Comparison of ENCODE assay signal across 17 cellular contexts in genomic region chr19:6945733-6946132, GRCh38. TPM values are rescaled to one million over a fixed set of nuclear protein-coding genes. Genes with fewer than 3 reads are reported as not detected.
A peak's percentile ranks its signal among the peaks of the same experiment; 100 is the strongest.
DNase-seq lines count a peak whose midpoint lies in the region; ATAC-seq, FAIRE-seq and TF ChIP-seq lines count a peak whose summit lies in the region.
"Had no signal": no experiment of that assay in that cellular context is flagged by ENCODE, and none has a peak within 500 bp of the region (broad histone marks: within the 10 kb centered on the region; RNA-seq: fewer than 3 reads in every experiment).

No MANE protein-coding gene starts in this region.

- 0% methylated on average over 3 of the region's 3 CpGs for WGBS in K562 (ENCODE audit: insufficient coverage, low coverage, missing lambda C conversion rate)

- no peaks in the 10 kb centered on the region for H3K27me3 Mint-ChIP-seq in activated T-cell treated with anti-CD3 and anti-CD28 coated beads, Interleukin-2, amount 50 U/mL, for 72 hours (ENCODE audit: low read depth)
- no peaks in the 10 kb centered on the region for H3K27me3 Mint-ChIP-seq in activated CD8-positive, alpha-beta T cell treated with anti-CD3 and anti-CD28 coated beads for 36 hours

- FAIRE-seq in K562 (lab: Jason Lieb, UNC): no peak
- FAIRE-seq: H54 had no signal

- peak; percentile 79 to 86 for ATAC-seq in activated CD4-positive, CD25-positive, alpha-beta regulatory T cell treated with anti-CD3 and anti-CD28 coated beads, Interleukin-2, amount 50 U/mL, for 24 hours
- ATAC-seq in activated T-cell treated with anti-CD3 and anti-CD28 coated beads, Interleukin-2, amount 50 U/mL, for 72 hours (replicated peaks in 1 of 2): peak; percentile 53 to 70
- ATAC-seq in activated CD8-positive, alpha-beta T cell treated with anti-CD3 and anti-CD28 coated beads for 36 hours: peak; percentile 56
- ATAC-seq in K562 (no peak), GM18870 (IDR thresholded peaks at IDR 0.05; ENCODE audit: unreplicated experiment) (no peak)
- ATAC-seq: HCT116 had no signal

- no peaks in the 10 kb centered on the region for H3K4me1 ChIP-seq in K562 (replicated peaks in 1 of 2; ENCODE audit: control insufficient read depth in 2 of 2, insufficient read depth in 2 of 2, low read length in 2 of 2)

- H3K27ac Mint-ChIP-seq in activated T-cell treated with anti-CD3 and anti-CD28 coated beads, Interleukin-2, amount 50 U/mL, for 72 hours: no peak overlapping the region
- H3K27ac Mint-ChIP-seq in activated CD8-positive, alpha-beta T cell treated with anti-CD3 and anti-CD28 coated beads for 36 hours: no peak overlapping the region
- H3K27ac Mint-ChIP-seq: CD14-positive monocyte had no signal

- no peak overlapping the region for H3K4me3 ChIP-seq in K562
- H3K4me3 ChIP-seq: GM23248 had no signal

- no TSS peak for BruUV-seq in K562 (replicated peaks; lab: Mats Ljungman, UMichigan)

- DNase-seq in activated CD4-positive, CD25-positive, alpha-beta regulatory T cell (lab: John Stamatoyannopoulos, UW): no peak
- no peak for DNase-seq in activated T-cell treated with anti-CD3 and anti-CD28 coated beads, Interleukin-2, amount 50 U/mL, for 72 hours
- DNase-seq in activated T-cell treated with anti-CD3 and anti-CD28 coated beads, Interleukin-2, amount 50 U/mL, for 48 hours: no peak
- DNase-seq in activated CD8-positive, alpha-beta T cell treated with anti-CD3 and anti-CD28 coated beads for 36 hours: no peak
- no peak for DNase-seq in K562 (ENCODE audit: extremely low read depth in 1 of 4, low spot score in 3 of 4)
- no peak for DNase-seq in NCI-H187 treated with DMSO at 0.1 percent for 48 hours (lab: John Stamatoyannopoulos, UW)
- DNase-seq: DMS53, GM23248 had no signal

- no peak for TF ChIP-seq RAD21 in K562 (CRISPR knock-in tag; conservative IDR thresholded peaks at IDR 0.05 in 1 of 2, IDR thresholded peaks at IDR 0.05 in 1 of 2)

- no peaks in the 10 kb centered on the region for H3K9me3 ChIP-seq in K562 (replicated peaks; ENCODE audit: control insufficient read depth, insufficient read depth, low read depth, low read length)

- H3K9me1 ChIP-seq in K562 (ENCODE audit: control insufficient read depth, insufficient read depth, low read length): no peaks in the 10 kb centered on the region

- no peak for TF ChIP-seq EP300 in K562 (IDR thresholded peaks at IDR 0.05; ENCODE audit: low read length)

- no peaks in the 10 kb centered on the region for H3K36me3 ChIP-seq in K562 (ENCODE audit: control insufficient read depth, insufficient read depth, low read length)

- no peak overlapping the region for H3K4me2 ChIP-seq in K562 (ENCODE audit: insufficient read depth, low read length)

- H3K9me3 Mint-ChIP-seq in activated T-cell treated with anti-CD3 and anti-CD28 coated beads, Interleukin-2, amount 50 U/mL, for 72 hours: no peaks in the 10 kb centered on the region
- H3K9me3 Mint-ChIP-seq in activated CD8-positive, alpha-beta T cell treated with anti-CD3 and anti-CD28 coated beads for 36 hours: peaks cover 2% of the 10 kb centered on the region
- H3K9me3 Mint-ChIP-seq: CD14-positive monocyte had no signal

- POLR2A ChIA-PET in activated CD8-positive, alpha-beta T cell treated with anti-CD3 and anti-CD28 coated beads for 36 hours (lab: Charles Lee): no interaction called here
- POLR2A ChIA-PET in K562 (lab: Yijun Ruan, JAX): no interaction called here

- intact Hi-C loops in activated CD8-positive, alpha-beta T cell treated with anti-CD3 and anti-CD28 coated beads for 36 hours (cut with micrococcal nuclease): no loop called here
- intact Hi-C loops in K562 (cut with micrococcal nuclease): no loop called here

- no peak overlapping the region for H2AFZ ChIP-seq in K562 (ENCODE audit: low read depth, low read length)
- H2AFZ ChIP-seq: GM23248 had no signal

- CTCF ChIA-PET in activated CD8-positive, alpha-beta T cell treated with anti-CD3 and anti-CD28 coated beads for 36 hours (lab: Charles Lee): interaction anchor here (0.8 to 1.1 kb wide), 2 partner anchors 18 to 208 kb away, joined by 3 to 6 read pairs; no protein-coding TSS in a partner anchor
- CTCF ChIA-PET in K562 (lab: Yijun Ruan, JAX; ENCODE audit: low intra/inter-chr PET ratio): no interaction called here

- in situ Hi-C loops in K562 (cut with MboI): no loop called here

- no peak overlapping the region for H3K9ac ChIP-seq in K562 (ENCODE audit: insufficient read depth in 1 of 2, low read depth in 2 of 2, low read length in 2 of 2)
- H3K9ac ChIP-seq: GM23248 had no signal

- no peaks in the 10 kb centered on the region for H4K20me1 ChIP-seq in K562 (replicated peaks; ENCODE audit: control insufficient read depth, insufficient read depth, low read length)

- no peaks in the 10 kb centered on the region for H3K79me2 ChIP-seq in K562 (ENCODE audit: control insufficient read depth, insufficient read depth, low read length)

- H3K27me3 ChIP-seq in K562 (ENCODE audit: control insufficient read depth in 2 of 2, insufficient read depth in 2 of 2, low read length in 2 of 2): peaks cover 0 to 7% of the 10 kb centered on the region in 2 experiments; a peak in 1 of 5 replicates

- no peaks in the 10 kb centered on the region for H3K36me3 Mint-ChIP-seq in activated T-cell treated with anti-CD3 and anti-CD28 coated beads, Interleukin-2, amount 50 U/mL, for 72 hours (ENCODE audit: insufficient read depth in 2 of 2)
- H3K36me3 Mint-ChIP-seq in activated CD8-positive, alpha-beta T cell treated with anti-CD3 and anti-CD28 coated beads for 36 hours (ENCODE audit: low read depth): no peaks in the 10 kb centered on the region

- peak overlapping the region in 1 of 2 donors; percentile 29 for H3K4me3 Mint-ChIP-seq in activated T-cell treated with anti-CD3 and anti-CD28 coated beads, Interleukin-2, amount 50 U/mL, for 72 hours
- no peak overlapping the region for H3K4me3 Mint-ChIP-seq in activated CD8-positive, alpha-beta T cell treated with anti-CD3 and anti-CD28 coated beads for 36 hours

- H3K4me1 Mint-ChIP-seq in activated T-cell treated with anti-CD3 and anti-CD28 coated beads, Interleukin-2, amount 50 U/mL, for 72 hours (ENCODE audit: low read depth): peaks cover 23% of the 10 kb centered on the region
- H3K4me1 Mint-ChIP-seq in activated CD8-positive, alpha-beta T cell treated with anti-CD3 and anti-CD28 coated beads for 36 hours (ENCODE audit: low read depth): peaks cover 18% of the 10 kb centered on the region

- TF ChIP-seq POLR2A in K562 (conservative IDR thresholded peaks at IDR 0.05): no peak

- no peak for TF ChIP-seq CTCF in activated CD8-positive, alpha-beta T cell treated with anti-CD3 and anti-CD28 coated beads for 36 hours (IDR thresholded peaks at IDR 0.05)
- TF ChIP-seq CTCF in K562 (IDR thresholded peaks at IDR 0.05 in 2 of 3, conservative IDR thresholded peaks at IDR 0.05 in 1 of 3; ENCODE audit: insufficient read depth in 2 of 3, low read depth in 1 of 3, low read length in 3 of 3): no peak

- no peak overlapping the region for H3K27ac ChIP-seq in K562 (ENCODE audit: extremely low read depth, low read depth, low read length)
- H3K27ac ChIP-seq: 22Rv1, GM23248, HL-60 had no signal

TF ChIP-seq in K562, 482 proteins besides CTCF, POLR2A, EP300 and RAD21:
- TF ChIP-seq ZNF316 (IDR thresholded peaks at IDR 0.05) (peak; percentile 29; the same call in 1 of the 2 replicates), ZNF23 (CRISPR knock-in tag; IDR thresholded peaks at IDR 0.05) (no peak)

RNA-seq across cellular contexts. Expression of gene ADGRE1, which starts 58.4 kb away (rescaled TPM):
- 10 to 100 TPM; 14.3 to 15.8 TPM for total RNA-seq in activated T-cell treated with anti-CD3 and anti-CD28 coated beads, Interleukin-2, amount 50 U/mL, for 72 hours
- total RNA-seq in activated CD8-positive, alpha-beta T cell treated with anti-CD3 and anti-CD28 coated beads for 36 hours: 1 to 10 TPM; 1.2 to 1.6 TPM
- total RNA-seq in K562 (2011; cell fraction: chromatin; rRNA removed; ENCODE audit: low replicate concordance): not detected in 2 replicates
- total RNA-seq in K562 (2011; cell fraction: nucleolus; rRNA removed): not detected in 2 replicates
- total RNA-seq in K562 (2011; cell fraction: nucleoplasm; rRNA removed): not detected in 2 replicates
- total RNA-seq in K562 (2014; rRNA removed) (0.08 and 0.09 TPM in 2 replicates), K562 (2014; rRNA removed; fragmentation: Illumina TruSeq; extraction: Trizol) (0.22 and 0.45 TPM in 2 replicates), K562 (2015; rRNA removed; fragmentation: Illumina TruSeq; extraction: Trizol) (0.25 and 0.26 TPM in 2 replicates), K562 (2021) (0.07 and 0.49 TPM in 2 replicates)
- polyA plus RNA-seq in K562 (2011; rRNA removed) (0.19 and 0.25 TPM in 2 replicates), K562 (2014; fragmentation: Illumina TruSeq; extraction: Trizol) (0.25 and 0.30 TPM in 2 replicates), K562 (2014; fragmentation: Nextera tagmentation; extraction: Ambion mirVana) (under 1 TPM in 1 of 2 experiments, not detected in 1; 0.28 TPM), K562 (2014; rRNA removed) (0.24 and 0.31 TPM in 2 replicates)
- polyA plus RNA-seq in K562 (2011; cell fraction: cytosol; rRNA removed): 0.03 TPM in 2 replicates
- 0.06 TPM in 1 of 2 replicates, not detected in the other for polyA plus RNA-seq in K562 (2011; cell fraction: nucleus; rRNA removed)
- 0.09 and 1.4 TPM in 2 replicates for polyA plus RNA-seq in K562 (2012)
- polyA minus RNA-seq in K562 (2011; rRNA and poly(A)+ RNA removed): 0.28 TPM in 1 of 2 replicates, not detected in the other
- polyA minus RNA-seq in K562 (2011; cell fraction: cytosol; rRNA and poly(A)+ RNA removed): not detected in 2 replicates
- polyA minus RNA-seq in K562 (2011; cell fraction: nucleus; rRNA and poly(A)+ RNA removed): not detected in 2 replicates
- total RNA-seq: A673, GM23248 had no signal
- polyA plus RNA-seq: BJ, GM23248 had no signal

Comparison
In these comparisons a context has a peak if more than half of its experiments do, and no peak if none do; other contexts are left out.
1. ATAC-seq: peak in activated CD4-positive, CD25-positive, alpha-beta regulatory T cell treated with anti-CD3 and anti-CD28 coated beads, Interleukin-2, amount 50 U/mL, for 24 hours (2 of 2), activated T-cell treated with anti-CD3 and anti-CD28 coated beads, Interleukin-2, amount 50 U/mL, for 72 hours (2 of 2) and activated CD8-positive, alpha-beta T cell treated with anti-CD3 and anti-CD28 coated beads for 36 hours (single experiment); none in K562 (single experiment) and GM18870 (single experiment).
2. RNA of gene ADGRE1, which starts 58.4 kb away (total RNA-seq): 14.3 to 15.8 TPM in activated T-cell treated with anti-CD3 and anti-CD28 coated beads, Interleukin-2, amount 50 U/mL, for 72 hours; 1.2 to 1.6 TPM in activated CD8-positive, alpha-beta T cell treated with anti-CD3 and anti-CD28 coated beads for 36 hours and 0.07 to 0.49 TPM in K562; every median in the first group is over 4 times any median in the second.